ENCODE assay signal across 8 cellular contexts in genomic region chr4:122758033-122758432, GRCh38. TPM values are rescaled to one million over a fixed set of nuclear protein-coding genes. Genes with fewer than 3 reads are reported as not detected.
A peak's percentile ranks its signal among the peaks of the same experiment; 100 is the strongest.
DNase-seq lines count a peak whose midpoint lies in the region; ATAC-seq, FAIRE-seq and TF ChIP-seq lines count a peak whose summit lies in the region.

No MANE protein-coding gene starts in this region.

- no peaks in the 10 kb centered on the region for H4K20me1 ChIP-seq in fibroblast of lung (ENCODE audit: control insufficient read depth, extremely low read depth, insufficient read depth, low read length)

- peak; percentile 32 for FAIRE-seq in D721Med (lab: Jason Lieb, UNC)

- no peak overlapping the region for H3K4me3 ChIP-seq in HAP-1
- H3K4me3 ChIP-seq in Peyer's patch, result no peak overlapping the region
- H3K4me3 ChIP-seq in fibroblast of lung (replicated peaks in 1 of 4; ENCODE audit: control extremely low read depth in 1 of 4, insufficient read depth in 1 of 4, low read depth in 3 of 4, low read length in 4 of 4), result no peak overlapping the region
- H3K4me3 ChIP-seq in psoas muscle, result no peak overlapping the region

- no peak overlapping the region for H2AFZ ChIP-seq in fibroblast of lung (ENCODE audit: low read length)

- intact Hi-C loops in psoas muscle (cut with DNase I), result loop anchor here (1.0 to 10.0 kb wide), 3 partner anchors 169 to 1507 kb away; no protein-coding TSS in a partner anchor

- TF ChIP-seq POLR2A in Peyer's patch (IDR thresholded peaks at IDR 0.05), result no peak

- H3K9ac ChIP-seq in fibroblast of lung (ENCODE audit: insufficient read depth, low read length), result no peak overlapping the region

- no peak overlapping the region for H3K4me2 ChIP-seq in fibroblast of lung (ENCODE audit: extremely low read depth, insufficient read depth, low read length)

- ATAC-seq in psoas muscle (peak in 2 of 4 donors; percentile 40 to 74), GM18909 (IDR thresholded peaks at IDR 0.05; ENCODE audit: poor library complexity, unreplicated experiment) (no peak), GM18520 (IDR thresholded peaks at IDR 0.05; ENCODE audit: unreplicated experiment) (no peak)

- WGBS in psoas muscle, 3 donors, result 22 to 26% (median 24%) methylated on average over 2 of the region's 2 CpGs

- H3K27me3 ChIP-seq in HAP-1 (ENCODE audit: low read depth), result no peaks in the 10 kb centered on the region
- no peaks in the 10 kb centered on the region for H3K27me3 ChIP-seq in Peyer's patch
- no peaks in the 10 kb centered on the region for H3K27me3 ChIP-seq in fibroblast of lung (ENCODE audit: control insufficient read depth, insufficient read depth, low read length)
- no peaks in the 10 kb centered on the region for H3K27me3 ChIP-seq in psoas muscle (ENCODE audit: insufficient read depth in 3 of 3, low read length in 2 of 3)

- H3K27ac ChIP-seq in Peyer's patch, result no peak overlapping the region
- H3K27ac ChIP-seq in fibroblast of lung (ENCODE audit: insufficient read depth, low read length), result no peak overlapping the region
- H3K27ac ChIP-seq in psoas muscle, result no peak overlapping the region

- TF ChIP-seq CTCF in D721Med (IDR thresholded peaks at IDR 0.05; ENCODE audit: insufficient read depth, missing control alignments), result peak; percentile 75
- peak; percentile 49 to 86 (median 76) for TF ChIP-seq CTCF in Peyer's patch (IDR thresholded peaks at IDR 0.05)
- peak; percentile 51 to 59 for TF ChIP-seq CTCF in fibroblast of lung (conservative IDR thresholded peaks at IDR 0.05 in 1 of 2, IDR thresholded peaks at IDR 0.05 in 1 of 2; ENCODE audit: low read depth in 1 of 2, low read length in 2 of 2)
- peak; percentile 79 for TF ChIP-seq CTCF in psoas muscle (IDR thresholded peaks at IDR 0.05)

- H3K4me1 ChIP-seq in HAP-1 (peaks cover 22% of the 10 kb centered on the region), Peyer's patch (peaks cover 0 to 5% (median 2%) of the 10 kb centered on the region in 4 donors), fibroblast of lung (ENCODE audit: control insufficient read depth, extremely low read depth, insufficient read depth, low read length) (no peaks in the 10 kb centered on the region), psoas muscle (no peaks in the 10 kb centered on the region)

- no peaks in the 10 kb centered on the region for H3K79me2 ChIP-seq in fibroblast of lung (ENCODE audit: control insufficient read depth, insufficient read depth, low read length)

- DNase-seq in D721Med (ENCODE audit: insufficient read length, low spot score), result no peak
- peak; percentile 27 to 88 for DNase-seq in HAP-1 (ENCODE audit: low spot score in 2 of 2)
- DNase-seq in Peyer's patch, result peak in 1 of 3 donors; percentile 73
- DNase-seq in fibroblast of lung (ENCODE audit: low read depth in 2 of 2), result peak in 1 of 2 donors; percentile 68
- no peak for DNase-seq in psoas muscle
- DNase-seq in germinal center (ENCODE audit: low spot score), result no peak

- H3K36me3 ChIP-seq in HAP-1 (replicated peaks) (no peaks in the 10 kb centered on the region), Peyer's patch (no peaks in the 10 kb centered on the region), fibroblast of lung (ENCODE audit: control insufficient read depth, insufficient read depth, low read length) (no peaks in the 10 kb centered on the region), psoas muscle (ENCODE audit: insufficient read depth in 1 of 2, low read depth in 1 of 2) (no peaks in the 10 kb centered on the region)

- in situ Hi-C loops in HAP-1 (cut with MboI; ENCODE audit: low sequenced_read_pairs), result no loop called here

- H3K9me3 ChIP-seq in HAP-1 (no peaks in the 10 kb centered on the region), Peyer's patch (no peaks in the 10 kb centered on the region), fibroblast of lung (ENCODE audit: control insufficient read depth, insufficient read depth, low read depth, low read length) (no peaks in the 10 kb centered on the region), psoas muscle (no peaks in the 10 kb centered on the region)

RNA-seq across cellular contexts. Expression of gene BBS12, which starts 25.5 kb away (rescaled TPM):
- total RNA-seq in Peyer's patch (1 to 10 TPM; 1.7 to 5.6 (median 4.7) TPM), fibroblast of lung (7.4 and 8.4 TPM in 2 replicates), psoas muscle (1 to 10 TPM in 3 of 4 donors, under 1 TPM in 1; 0.54 to 1.6 (median 1.1) TPM)
- polyA plus RNA-seq in fibroblast of lung (1.5 and 3.6 TPM in 2 replicates), psoas muscle (1 to 10 TPM in 1 of 3 donors, under 1 TPM in 2; 0.76 to 5.4 (median 0.87) TPM)
- 2.0 and 3.3 TPM in 2 replicates for polyA plus RNA-seq in fibroblast of lung (2012)
- polyA minus RNA-seq in fibroblast of lung (ENCODE audit: low replicate concordance), result 1.1 TPM in 1 of 2 replicates, not detected in the other

Comparison
In these comparisons a context has a peak if more than half of its experiments do, and no peak if none do; other contexts are left out.
1. DNase-seq: peak in HAP-1 (2 of 2); none in D721Med (single experiment), psoas muscle (0 of 2) and germinal center (single experiment).
2. Peak in every context shown above with its lines, with median percentiles within 50 percentile points of each other: CTCF ChIP-seq.